ENCODE assay signal across 16 cellular contexts in genomic region chr21:42443876-42444744, GRCh38. TPM values are rescaled to one million over a fixed set of nuclear protein-coding genes. Genes with fewer than 3 reads are reported as not detected.
DNase-seq lines count a peak whose midpoint lies in the region; ATAC-seq lines count a peak whose summit lies in the region.
"Had no signal": no experiment of that assay in that cellular context is flagged by ENCODE, and none has a peak within 500 bp of the region (broad histone marks: within the 10 kb centered on the region; RNA-seq: fewer than 3 reads in every experiment).

No MANE protein-coding gene starts in this region.

- H3K36me3 Mint-ChIP-seq in activated naive CD4-positive, alpha-beta T cell treated with anti-CD3 and anti-CD28 coated beads, Interleukin-2, amount 10 ng/mL, durations not matched to agents 7 days and 5 days, result peaks cover 86% of the 10 kb centered on the region
- H3K36me3 Mint-ChIP-seq in activated naive CD8-positive, alpha-beta T cell treated with anti-CD3 and anti-CD28 coated beads, Interleukin-2, amount 50 U/mL, for 24 hours (ENCODE audit: low read depth), result peaks cover 73% of the 10 kb centered on the region

- ATAC-seq in activated naive CD8-positive, alpha-beta T cell treated with anti-CD3 and anti-CD28 coated beads, Interleukin-2, amount 50 U/mL, for 24 hours, result peak; percentile 31
- ATAC-seq: HCT116, PC-3 had no signal

- no peak overlapping the region for H3K4me3 Mint-ChIP-seq in activated naive CD4-positive, alpha-beta T cell treated with anti-CD3 and anti-CD28 coated beads, Interleukin-2, amount 10 ng/mL, durations not matched to agents 7 days and 5 days
- H3K4me3 Mint-ChIP-seq in activated naive CD8-positive, alpha-beta T cell treated with anti-CD3 and anti-CD28 coated beads, Interleukin-2, amount 50 U/mL, for 24 hours, result no peak overlapping the region

- H3K27ac Mint-ChIP-seq in activated naive CD4-positive, alpha-beta T cell treated with anti-CD3 and anti-CD28 coated beads, Interleukin-2, amount 10 ng/mL, durations not matched to agents 7 days and 5 days, result no peak overlapping the region
- no peak overlapping the region for H3K27ac Mint-ChIP-seq in activated naive CD8-positive, alpha-beta T cell treated with anti-CD3 and anti-CD28 coated beads, Interleukin-2, amount 50 U/mL, for 24 hours

- H3K4me1 Mint-ChIP-seq in activated naive CD4-positive, alpha-beta T cell treated with anti-CD3 and anti-CD28 coated beads, Interleukin-2, amount 10 ng/mL, durations not matched to agents 7 days and 5 days, result peaks cover 19% of the 10 kb centered on the region
- peaks cover 82% of the 10 kb centered on the region for H3K4me1 Mint-ChIP-seq in activated naive CD8-positive, alpha-beta T cell treated with anti-CD3 and anti-CD28 coated beads, Interleukin-2, amount 50 U/mL, for 24 hours

- no peaks in the 10 kb centered on the region for H3K27me3 Mint-ChIP-seq in activated naive CD4-positive, alpha-beta T cell treated with anti-CD3 and anti-CD28 coated beads, Interleukin-2, amount 10 ng/mL, durations not matched to agents 7 days and 5 days
- peaks cover 4% of the 10 kb centered on the region for H3K27me3 Mint-ChIP-seq in activated naive CD8-positive, alpha-beta T cell treated with anti-CD3 and anti-CD28 coated beads, Interleukin-2, amount 50 U/mL, for 24 hours

- no peak overlapping the region for H3K4me3 ChIP-seq in H7 (ENCODE audit: insufficient read depth, low read depth, low read length)

- CTCF ChIA-PET in activated naive CD4-positive, alpha-beta T cell treated with anti-CD3 and anti-CD28 coated beads, Interleukin-2, amount 10 ng/mL, durations not matched to agents 7 days and 5 days (lab: Charles Lee), result interaction anchor here (1.3 to 2.3 kb wide), 2 partner anchors 19 to 133 kb away, joined by 3 to 7 read pairs; no protein-coding TSS in a partner anchor

- peak; percentile 20 for DNase-seq in activated naive CD4-positive, alpha-beta T cell treated with anti-CD3 and anti-CD28 coated beads, Interleukin-2, amount 10 ng/mL, durations not matched to agents 7 days and 5 days
- DNase-seq in activated naive CD4-positive, alpha-beta T cell treated with anti-CD3 and anti-CD28 coated beads, Interleukin-2, amount 50 U/mL, for 16 hours, result no peak
- DNase-seq in H7, result peak; percentile 53
- no peak for DNase-seq in activated naive CD8-positive, alpha-beta T cell treated with anti-CD3 and anti-CD28 coated beads, Interleukin-2, amount 50 U/mL, for 24 hours
- peak; percentile 2 for DNase-seq in retina
- no peak for DNase-seq in amniotic stem cell (lab: John Stamatoyannopoulos, UW)
- no peak for DNase-seq in NCI-H226
- no peak for DNase-seq in SKM-1 treated with dmso at 0.1 percent for 144 hours (lab: John Stamatoyannopoulos, UW; ENCODE audit: unreplicated experiment)
- DNase-seq: KG1, NCI-H1436, NCI-H2029, NCI-H2171 treated with DMSO at 0.1 percent for 48 hours, NCI-H774, PC-3 had no signal

- H3K36me3 ChIP-seq in H7 (replicated peaks; ENCODE audit: control insufficient read depth, insufficient read depth, low read length), result no peaks in the 10 kb centered on the region

- H3K9me3 Mint-ChIP-seq in activated naive CD4-positive, alpha-beta T cell treated with anti-CD3 and anti-CD28 coated beads, Interleukin-2, amount 10 ng/mL, durations not matched to agents 7 days and 5 days, result no peaks in the 10 kb centered on the region
- H3K9me3 Mint-ChIP-seq in activated naive CD8-positive, alpha-beta T cell treated with anti-CD3 and anti-CD28 coated beads, Interleukin-2, amount 50 U/mL, for 24 hours, result peaks cover 5% of the 10 kb centered on the region

- no peaks in the 10 kb centered on the region for H3K27me3 ChIP-seq in H7 (ENCODE audit: control insufficient read depth, insufficient read depth, low read length)

RNA-seq across cellular contexts. Expression of gene UBASH3A, which starts 40.4 kb away (rescaled TPM):
- total RNA-seq in H7 (2014; rRNA removed; shearing (Covaris generic)), result not detected in 2 replicates
- total RNA-seq: NCI-H460 had no signal

RNA-seq across cellular contexts. Expression of gene TMPRSS3, which starts 48.3 kb away (rescaled TPM):
- not detected in 2 replicates for total RNA-seq in H7 (2014; rRNA removed; shearing (Covaris generic))
- total RNA-seq: PC-3 had no signal

RNA-seq across cellular contexts. Expression of gene RSPH1, which starts 51.9 kb away (rescaled TPM):
- 0.15 TPM in 1 of 2 replicates, not detected in the other for total RNA-seq in H7 (2014; rRNA removed; shearing (Covaris generic))

Comparison
In these comparisons a context has a peak if more than half of its experiments do, and no peak if none do; other contexts are left out.
1. DNase-seq: peak in activated naive CD4-positive, alpha-beta T cell treated with anti-CD3 and anti-CD28 coated beads, Interleukin-2, amount 10 ng/mL, durations not matched to agents 7 days and 5 days (single experiment), H7 (single experiment) and retina (single experiment); none in activated naive CD4-positive, alpha-beta T cell treated with anti-CD3 and anti-CD28 coated beads, Interleukin-2, amount 50 U/mL, for 16 hours (single experiment), activated naive CD8-positive, alpha-beta T cell treated with anti-CD3 and anti-CD28 coated beads, Interleukin-2, amount 50 U/mL, for 24 hours (single experiment), amniotic stem cell (single experiment), NCI-H226 (single experiment) and SKM-1 treated with dmso at 0.1 percent for 144 hours (single experiment).